In genomic region chr1:45544530-45544929, GRCh38 we compare ENCODE assay signal across 14 cellular contexts. TPM values are rescaled to one million over a fixed set of nuclear protein-coding genes. Genes with fewer than 3 reads are reported as not detected.
DNase-seq lines count a peak whose midpoint lies in the region; ATAC-seq, FAIRE-seq and TF ChIP-seq lines count a peak whose summit lies in the region.
"Had no signal": no experiment of that assay in that cellular context is flagged by ENCODE, and none has a peak within 500 bp of the region (broad histone marks: within the 10 kb centered on the region; RNA-seq: fewer than 3 reads in every experiment).

No MANE protein-coding gene starts in this region.

- no peak overlapping the region for H3K4me3 ChIP-seq in GM12878
- H3K4me3 ChIP-seq: uterus had no signal

- no peaks in the 10 kb centered on the region for H4K20me1 ChIP-seq in GM12878 (ENCODE audit: control insufficient read depth, insufficient read depth)

- no peak for ATAC-seq in activated T-cell treated with anti-CD3 and anti-CD28 coated beads, Interleukin-2, amount 50 U/mL, for 72 hours (replicated peaks in 1 of 2)
- ATAC-seq in GM12878: no peak; the same call in 2 of the 3 replicates
- ATAC-seq in stimulated activated naive B cell treated with anti-CD40 and anti-IgM and Interleukin-4, amounts not matched to agents 10 μg/mL and 1 μg/mL and 100 μg/mL, for 72 hours (replicated peaks): no peak

- POLR2A ChIA-PET in GM12878 (lab: Charles Lee): interaction anchor here (0.7 to 7.6 kb wide), 14 partner anchors 10 to 823 kb away, joined by 3 to 118 read pairs (median 5); partner anchors contain the start of genes CCDC163, MMACHC, PRDX1 and TESK2

- SMC1A ChIA-PET in GM12878 (lab: Charles Lee; ENCODE audit: uncharacterized antibody, unreplicated experiment): interaction anchor here (1.1 to 8.6 kb wide), 11 partner anchors 9 to 241 kb away, joined by 3 to 80 read pairs (median 10); partner anchors contain the start of genes NASP and PRDX1

- no peaks in the 10 kb centered on the region for H3K27me3 ChIP-seq in GM12878 (replicated peaks in 1 of 2; ENCODE audit: control insufficient read depth in 2 of 2, insufficient read depth in 2 of 2, low read length in 1 of 2)
- H3K27me3 ChIP-seq: uterus had no signal

- in situ Hi-C loops in GM12878 (cut with MboI): no loop called here

- peak overlapping the region; percentile 78 for H3K27ac ChIP-seq in GM12878 (ENCODE audit: control insufficient read depth, insufficient read depth)
- H3K27ac ChIP-seq: uterus had no signal

- no peaks in the 10 kb centered on the region for H3K9me3 Mint-ChIP-seq in activated T-cell treated with anti-CD3 and anti-CD28 coated beads, Interleukin-2, amount 50 U/mL, for 72 hours
- H3K9me3 Mint-ChIP-seq in activated T-cell treated with anti-CD3 and anti-CD28 coated beads, Interleukin-2, amount 50 U/mL, for 24 hours: no peaks in the 10 kb centered on the region
- peaks cover 0 to 3% of the 10 kb centered on the region in 2 donors for H3K9me3 Mint-ChIP-seq in stimulated activated naive B cell treated with anti-CD40 and anti-IgM and Interleukin-4, amounts not matched to agents 10 μg/mL and 1 μg/mL and 100 μg/mL, for 72 hours
- H3K9me3 Mint-ChIP-seq: T-helper 2 cell treated with Interferon-gamma antibody and Interleukin-4, amounts not matched to agents 5 μg/mL and 100 μg/mL, for 36 hours had no signal

- no peaks in the 10 kb centered on the region for H3K36me3 Mint-ChIP-seq in activated T-cell treated with anti-CD3 and anti-CD28 coated beads, Interleukin-2, amount 50 U/mL, for 72 hours (ENCODE audit: insufficient read depth in 2 of 2)
- H3K36me3 Mint-ChIP-seq in activated T-cell treated with anti-CD3 and anti-CD28 coated beads, Interleukin-2, amount 50 U/mL, for 24 hours (ENCODE audit: low read depth): no peaks in the 10 kb centered on the region
- H3K36me3 Mint-ChIP-seq in stimulated activated naive B cell treated with anti-CD40 and anti-IgM and Interleukin-4, amounts not matched to agents 10 μg/mL and 1 μg/mL and 100 μg/mL, for 72 hours: peaks cover 0 to 2% of the 10 kb centered on the region in 2 donors

- no peaks in the 10 kb centered on the region for H3K79me2 ChIP-seq in GM12878 (ENCODE audit: control insufficient read depth, insufficient read depth, low read length)

- no peaks in the 10 kb centered on the region; the same call in 1 of the 3 replicates for H3K9me3 ChIP-seq in GM12878 (replicated peaks; ENCODE audit: control insufficient read depth, insufficient read depth, low read length)
- H3K9me3 ChIP-seq: uterus had no signal

- H3K4me3 Mint-ChIP-seq in activated T-cell treated with anti-CD3 and anti-CD28 coated beads, Interleukin-2, amount 50 U/mL, for 72 hours: peak overlapping the region; percentile 69 to 79
- no peak overlapping the region for H3K4me3 Mint-ChIP-seq in activated T-cell treated with anti-CD3 and anti-CD28 coated beads, Interleukin-2, amount 50 U/mL, for 24 hours
- peak overlapping the region; percentile 48 to 76 for H3K4me3 Mint-ChIP-seq in stimulated activated naive B cell treated with anti-CD40 and anti-IgM and Interleukin-4, amounts not matched to agents 10 μg/mL and 1 μg/mL and 100 μg/mL, for 72 hours

- peaks cover 34% of the 10 kb centered on the region for H3K4me1 Mint-ChIP-seq in activated T-cell treated with anti-CD3 and anti-CD28 coated beads, Interleukin-2, amount 50 U/mL, for 72 hours (ENCODE audit: low read depth)
- peaks cover 32% of the 10 kb centered on the region for H3K4me1 Mint-ChIP-seq in activated T-cell treated with anti-CD3 and anti-CD28 coated beads, Interleukin-2, amount 50 U/mL, for 24 hours (ENCODE audit: low read depth)
- peaks cover 50 to 70% of the 10 kb centered on the region in 2 donors for H3K4me1 Mint-ChIP-seq in stimulated activated naive B cell treated with anti-CD40 and anti-IgM and Interleukin-4, amounts not matched to agents 10 μg/mL and 1 μg/mL and 100 μg/mL, for 72 hours

- BruUV-seq in GM12878 (replicated peaks; lab: Mats Ljungman, UMichigan): no TSS peak

- RAD21 ChIA-PET in GM12878 (lab: Charles Lee; ENCODE audit: unreplicated experiment): interaction anchor here (0.7 to 5.0 kb wide), 8 partner anchors 9 to 53 kb away, joined by 3 to 40 read pairs (median 4); partner anchors contain the start of genes CCDC163, MMACHC, PRDX1 and TESK2

- FAIRE-seq in GM12878 (lab: Jason Lieb, UNC): no peak
- FAIRE-seq: A204.1, islet of Langerhans had no signal

- no peak overlapping the region for H3K27ac Mint-ChIP-seq in activated T-cell treated with anti-CD3 and anti-CD28 coated beads, Interleukin-2, amount 50 U/mL, for 72 hours
- no peak overlapping the region for H3K27ac Mint-ChIP-seq in activated T-cell treated with anti-CD3 and anti-CD28 coated beads, Interleukin-2, amount 50 U/mL, for 24 hours
- peak overlapping the region; percentile 96 for H3K27ac Mint-ChIP-seq in stimulated activated naive B cell treated with anti-CD40 and anti-IgM and Interleukin-4, amounts not matched to agents 10 μg/mL and 1 μg/mL and 100 μg/mL, for 72 hours

- intact Hi-C loops in GM12878 (cut with micrococcal nuclease; ENCODE audit: unreplicated experiment): loop anchor here (2.0 kb wide), 1 partner anchor 22 kb away; no protein-coding TSS in a partner anchor

- CTCF ChIA-PET in GM12878 (lab: Yijun Ruan, JAX): interaction anchor here (1.4 to 3.2 kb wide), 7 partner anchors 9 to 38 kb away, joined by 3 to 14 read pairs (median 7); partner anchors contain the start of gene PRDX1

- peaks cover 30% of the 10 kb centered on the region for H3K4me1 ChIP-seq in GM12878 (ENCODE audit: control insufficient read depth, insufficient read depth, low read length)
- H3K4me1 ChIP-seq: uterus had no signal

- DNase-seq in activated T-cell treated with anti-CD3 and anti-CD28 coated beads, Interleukin-2, amount 50 U/mL, for 72 hours: no peak
- DNase-seq in activated T-cell treated with anti-CD3 and anti-CD28 coated beads, Interleukin-2, amount 50 U/mL, for 24 hours: no peak
- DNase-seq in GM12878 (ENCODE audit: low read depth, low spot score): no peak
- no peak for DNase-seq in stimulated activated naive B cell treated with anti-CD40 and anti-IgM and Interleukin-4, amounts not matched to agents 10 μg/mL and 1 μg/mL and 100 μg/mL, for 72 hours
- DNase-seq in activated effector memory CD4-positive, alpha-beta T cell treated with anti-CD3 and anti-CD28 coated beads, Interleukin-2, amount 50 U/mL, for 16 hours: no peak
- DNase-seq in NCI-H774 (lab: John Stamatoyannopoulos, UW): no peak
- DNase-seq: mammary epithelial cell, NCI-H187 treated with DMSO at 0.1 percent for 48 hours, NCI-H510A, SIG-M5, uterus had no signal

- no peaks in the 10 kb centered on the region for H3K36me3 ChIP-seq in GM12878 (ENCODE audit: control insufficient read depth in 2 of 2, insufficient read depth in 2 of 2, low read length in 1 of 2)
- H3K36me3 ChIP-seq: uterus had no signal

- no peak for TF ChIP-seq CTCF in GM12878 (IDR thresholded peaks at IDR 0.05 in 2 of 3, conservative IDR thresholded peaks at IDR 0.05 in 1 of 3; ENCODE audit: control insufficient read depth in 2 of 3, extremely low read depth in 1 of 3, insufficient read depth in 1 of 3, low read depth in 3 of 3, low read length in 3 of 3)

- 12% methylated on average over 4 of the region's 4 CpGs for WGBS in GM12878 (ENCODE audit: insufficient coverage, insufficient replicate concordance, low lambda C conversion rate, missing lambda C conversion rate)

- no peaks in the 10 kb centered on the region for H3K27me3 Mint-ChIP-seq in activated T-cell treated with anti-CD3 and anti-CD28 coated beads, Interleukin-2, amount 50 U/mL, for 72 hours (ENCODE audit: low read depth)
- H3K27me3 Mint-ChIP-seq in activated T-cell treated with anti-CD3 and anti-CD28 coated beads, Interleukin-2, amount 50 U/mL, for 24 hours: no peaks in the 10 kb centered on the region
- H3K27me3 Mint-ChIP-seq in stimulated activated naive B cell treated with anti-CD40 and anti-IgM and Interleukin-4, amounts not matched to agents 10 μg/mL and 1 μg/mL and 100 μg/mL, for 72 hours: no peaks in the 10 kb centered on the region

- no peak for TF ChIP-seq RAD21 in GM12878 (IDR thresholded peaks at IDR 0.05; ENCODE audit: insufficient read depth, low read depth, low read length)

- peak overlapping the region; percentile 96 for H3K4me2 ChIP-seq in GM12878 (ENCODE audit: control insufficient read depth, insufficient read depth)

- TF ChIP-seq POLR2A in GM12878 (IDR thresholded peaks at IDR 0.05; ENCODE audit: low read depth, low read length): no peak

- TF ChIP-seq EP300 in GM12878 (IDR thresholded peaks at IDR 0.05; ENCODE audit: borderline replicate concordance in 1 of 2, control insufficient read depth in 1 of 2, low read depth in 2 of 2, low read length in 2 of 2): no peak

- H2AFZ ChIP-seq in GM12878 (ENCODE audit: control insufficient read depth, low read depth, low read length): no peak overlapping the region

- H3K9ac ChIP-seq in GM12878 (ENCODE audit: control insufficient read depth, insufficient read depth, low read length): no peak overlapping the region

RNA-seq across cellular contexts. Expression of gene AKR1A1, which starts 6.1 kb away (rescaled TPM):
- total RNA-seq in activated T-cell treated with anti-CD3 and anti-CD28 coated beads, Interleukin-2, amount 50 U/mL, for 72 hours: 100 to 1,000 TPM; 155 to 178 TPM
- 82.3 and 85.2 TPM in 2 replicates for total RNA-seq in GM12878 (2013; cell fraction: nucleolus; rRNA removed)
- total RNA-seq in GM12878 (2014; rRNA removed): 208 and 209 TPM in 2 replicates
- 187 and 189 TPM in 2 replicates for total RNA-seq in GM12878 (2014; rRNA removed; fragmentation: Illumina TruSeq; extraction: Trizol)
- 259 and 260 TPM in 2 replicates for total RNA-seq in GM12878 (2021)
- 223 TPM for polyA plus RNA-seq in GM12878 (2011; ENCODE audit: low read depth)
- polyA plus RNA-seq in GM12878 (2011; rRNA removed): 243 and 335 TPM in 2 replicates
- polyA plus RNA-seq in GM12878 (2011; cell fraction: cytosol; rRNA removed): 422 and 450 TPM in 2 replicates
- polyA plus RNA-seq in GM12878 (2011; cell fraction: nucleus; rRNA removed): 238 and 249 TPM in 2 replicates
- 188 and 204 TPM in 2 replicates for polyA plus RNA-seq in GM12878 (2012)
- polyA plus RNA-seq in GM12878 (2014; fragmentation: Illumina TruSeq; extraction: Trizol): 182 and 222 TPM in 2 replicates
- 100 to 1,000 TPM; 199 to 200 TPM for polyA plus RNA-seq in GM12878 (2014; fragmentation: Nextera tagmentation; extraction: Ambion mirVana)
- polyA plus RNA-seq in GM12878 (2014; rRNA removed): 253 and 265 TPM in 2 replicates
- 100 to 1,000 TPM; 309 to 334 TPM for polyA plus RNA-seq in GM12878 (2016; fragmentation: Nextera tagmentation; extraction: Ambion mirVana)
- polyA minus RNA-seq in GM12878 (2011; rRNA and poly(A)+ RNA removed): 265 and 347 TPM in 2 replicates
- 80.9 and 94.5 TPM in 2 replicates for polyA minus RNA-seq in GM12878 (2011; cell fraction: cytosol; rRNA and poly(A)+ RNA removed)
- polyA minus RNA-seq in GM12878 (2011; cell fraction: nucleus; rRNA and poly(A)+ RNA removed): 56.6 and 85.1 TPM in 2 replicates

RNA-seq across cellular contexts. Expression of gene PRDX1, which starts 22.8 kb away (rescaled TPM):
- total RNA-seq in activated T-cell treated with anti-CD3 and anti-CD28 coated beads, Interleukin-2, amount 50 U/mL, for 72 hours: 100 to 1,000 TPM; 128 to 146 TPM
- total RNA-seq in GM12878 (2013; cell fraction: nucleolus; rRNA removed): 28.3 and 29.3 TPM in 2 replicates
- total RNA-seq in GM12878 (2014; rRNA removed): 822 and 988 TPM in 2 replicates
- 779 and 790 TPM in 2 replicates for total RNA-seq in GM12878 (2014; rRNA removed; fragmentation: Illumina TruSeq; extraction: Trizol)
- 630 and 659 TPM in 2 replicates for total RNA-seq in GM12878 (2021)
- polyA plus RNA-seq in GM12878 (2011; ENCODE audit: low read depth): 509 TPM
- polyA plus RNA-seq in GM12878 (2011; rRNA removed): 784 and 883 TPM in 2 replicates
- 460 and 514 TPM in 2 replicates for polyA plus RNA-seq in GM12878 (2011; cell fraction: cytosol; rRNA removed)
- polyA plus RNA-seq in GM12878 (2011; cell fraction: nucleus; rRNA removed): 254 and 281 TPM in 2 replicates
- polyA plus RNA-seq in GM12878 (2012): 373 and 379 TPM in 2 replicates
- polyA plus RNA-seq in GM12878 (2014; fragmentation: Illumina TruSeq; extraction: Trizol): 752 and 883 TPM in 2 replicates
- 1,000 to 10,000 TPM; 1,264 to 1,775 TPM for polyA plus RNA-seq in GM12878 (2014; fragmentation: Nextera tagmentation; extraction: Ambion mirVana)
- polyA plus RNA-seq in GM12878 (2014; rRNA removed): 763 and 801 TPM in 2 replicates
- 1,000 to 10,000 TPM; 1,223 to 1,315 TPM for polyA plus RNA-seq in GM12878 (2016; fragmentation: Nextera tagmentation; extraction: Ambion mirVana)
- 315 and 352 TPM in 2 replicates for polyA minus RNA-seq in GM12878 (2011; rRNA and poly(A)+ RNA removed)
- polyA minus RNA-seq in GM12878 (2011; cell fraction: cytosol; rRNA and poly(A)+ RNA removed): 102 and 104 TPM in 2 replicates
- 49.7 and 63.3 TPM in 2 replicates for polyA minus RNA-seq in GM12878 (2011; cell fraction: nucleus; rRNA and poly(A)+ RNA removed)

RNA-seq across cellular contexts. Expression of gene NASP, which starts 39.3 kb away (rescaled TPM):
- total RNA-seq in activated T-cell treated with anti-CD3 and anti-CD28 coated beads, Interleukin-2, amount 50 U/mL, for 72 hours: 100 to 1,000 TPM; 214 to 241 TPM
- 189 and 195 TPM in 2 replicates for total RNA-seq in GM12878 (2013; cell fraction: nucleolus; rRNA removed)
- 177 and 183 TPM in 2 replicates for total RNA-seq in GM12878 (2014; rRNA removed)
- total RNA-seq in GM12878 (2014; rRNA removed; fragmentation: Illumina TruSeq; extraction: Trizol): 276 and 278 TPM in 2 replicates
- total RNA-seq in GM12878 (2021): 180 and 184 TPM in 2 replicates
- 98.4 TPM for polyA plus RNA-seq in GM12878 (2011; ENCODE audit: low read depth)
- polyA plus RNA-seq in GM12878 (2011; rRNA removed): 187 and 191 TPM in 2 replicates
- polyA plus RNA-seq in GM12878 (2011; cell fraction: cytosol; rRNA removed): 127 and 155 TPM in 2 replicates
- polyA plus RNA-seq in GM12878 (2011; cell fraction: nucleus; rRNA removed): 201 and 270 TPM in 2 replicates
- polyA plus RNA-seq in GM12878 (2012): 117 and 125 TPM in 2 replicates
- polyA plus RNA-seq in GM12878 (2014; fragmentation: Illumina TruSeq; extraction: Trizol): 321 and 355 TPM in 2 replicates
- 100 to 1,000 TPM; 111 to 175 TPM for polyA plus RNA-seq in GM12878 (2014; fragmentation: Nextera tagmentation; extraction: Ambion mirVana)
- polyA plus RNA-seq in GM12878 (2014; rRNA removed): 195 and 220 TPM in 2 replicates
- 100 to 1,000 TPM; 234 to 238 TPM for polyA plus RNA-seq in GM12878 (2016; fragmentation: Nextera tagmentation; extraction: Ambion mirVana)
- 143 and 157 TPM in 2 replicates for polyA minus RNA-seq in GM12878 (2011; rRNA and poly(A)+ RNA removed)
- 77.1 and 87.6 TPM in 2 replicates for polyA minus RNA-seq in GM12878 (2011; cell fraction: cytosol; rRNA and poly(A)+ RNA removed)
- 68.7 and 103 TPM in 2 replicates for polyA minus RNA-seq in GM12878 (2011; cell fraction: nucleus; rRNA and poly(A)+ RNA removed)

RNA-seq across cellular contexts. Expression of gene MMACHC, which starts 44.4 kb away (rescaled TPM):
- 1 to 10 TPM; 3.4 to 4.7 TPM for total RNA-seq in activated T-cell treated with anti-CD3 and anti-CD28 coated beads, Interleukin-2, amount 50 U/mL, for 72 hours
- total RNA-seq in GM12878 (2013; cell fraction: nucleolus; rRNA removed): 5.3 and 6.3 TPM in 2 replicates
- total RNA-seq in GM12878 (2014; rRNA removed) (10.8 and 13.6 TPM in 2 replicates), GM12878 (2014; rRNA removed; fragmentation: Illumina TruSeq; extraction: Trizol) (7.3 and 7.6 TPM in 2 replicates), GM12878 (2021) (14.2 and 14.8 TPM in 2 replicates)
- polyA plus RNA-seq in GM12878 (2011; ENCODE audit: low read depth): 1.5 TPM
- polyA plus RNA-seq in GM12878 (2011; rRNA removed) (5.6 and 6.8 TPM in 2 replicates), GM12878 (2014; fragmentation: Illumina TruSeq; extraction: Trizol) (8.1 and 11.7 TPM in 2 replicates), GM12878 (2014; fragmentation: Nextera tagmentation; extraction: Ambion mirVana) (1 to 10 TPM; 4.6 to 5.7 TPM), GM12878 (2014; rRNA removed) (9.4 and 9.8 TPM in 2 replicates), GM12878 (2016; fragmentation: Nextera tagmentation; extraction: Ambion mirVana) (10 to 100 TPM in 1 of 2 experiments, 1 to 10 TPM in 1; 10.0 to 12.3 TPM)
- polyA plus RNA-seq in GM12878 (2011; cell fraction: cytosol; rRNA removed): 10.3 and 10.8 TPM in 2 replicates
- 5.8 and 6.5 TPM in 2 replicates for polyA plus RNA-seq in GM12878 (2011; cell fraction: nucleus; rRNA removed)
- 5.1 and 5.9 TPM in 2 replicates for polyA plus RNA-seq in GM12878 (2012)
- 12.1 and 19.3 TPM in 2 replicates for polyA minus RNA-seq in GM12878 (2011; rRNA and poly(A)+ RNA removed)
- 4.7 and 5.9 TPM in 2 replicates for polyA minus RNA-seq in GM12878 (2011; cell fraction: cytosol; rRNA and poly(A)+ RNA removed)
- 3.0 and 5.8 TPM in 2 replicates for polyA minus RNA-seq in GM12878 (2011; cell fraction: nucleus; rRNA and poly(A)+ RNA removed)

RNA-seq across cellular contexts. Expression of gene CCDC163, which starts 44.7 kb away (rescaled TPM):
- 10 to 100 TPM; 15.2 to 15.5 TPM for total RNA-seq in activated T-cell treated with anti-CD3 and anti-CD28 coated beads, Interleukin-2, amount 50 U/mL, for 72 hours
- 2.0 and 2.6 TPM in 2 replicates for total RNA-seq in GM12878 (2013; cell fraction: nucleolus; rRNA removed)
- 2.3 and 3.2 TPM in 2 replicates for total RNA-seq in GM12878 (2014; rRNA removed)
- total RNA-seq in GM12878 (2014; rRNA removed; fragmentation: Illumina TruSeq; extraction: Trizol): 2.0 and 2.1 TPM in 2 replicates
- 2.4 and 2.9 TPM in 2 replicates for total RNA-seq in GM12878 (2021)
- 2.5 TPM for polyA plus RNA-seq in GM12878 (2011; ENCODE audit: low read depth)
- 2.6 and 3.2 TPM in 2 replicates for polyA plus RNA-seq in GM12878 (2011; rRNA removed)
- polyA plus RNA-seq in GM12878 (2011; cell fraction: cytosol; rRNA removed): 5.2 and 6.2 TPM in 2 replicates
- polyA plus RNA-seq in GM12878 (2011; cell fraction: nucleus; rRNA removed): 3.1 and 4.0 TPM in 2 replicates
- 3.4 and 4.8 TPM in 2 replicates for polyA plus RNA-seq in GM12878 (2012)
- 2.7 and 3.0 TPM in 2 replicates for polyA plus RNA-seq in GM12878 (2014; fragmentation: Illumina TruSeq; extraction: Trizol)
- 1 to 10 TPM; 1.4 to 2.3 TPM for polyA plus RNA-seq in GM12878 (2014; fragmentation: Nextera tagmentation; extraction: Ambion mirVana)
- polyA plus RNA-seq in GM12878 (2014; rRNA removed): 3.6 and 5.3 TPM in 2 replicates
- 1 to 10 TPM; 2.3 to 4.0 TPM for polyA plus RNA-seq in GM12878 (2016; fragmentation: Nextera tagmentation; extraction: Ambion mirVana)
- 3.3 and 3.9 TPM in 2 replicates for polyA minus RNA-seq in GM12878 (2011; rRNA and poly(A)+ RNA removed)
- polyA minus RNA-seq in GM12878 (2011; cell fraction: cytosol; rRNA and poly(A)+ RNA removed): 0.94 and 3.0 TPM in 2 replicates
- 3.5 and 3.9 TPM in 2 replicates for polyA minus RNA-seq in GM12878 (2011; cell fraction: nucleus; rRNA and poly(A)+ RNA removed)
